ENCODE assay signal across 15 cellular contexts in genomic region chr18:38747153-38747552, GRCh38.
"Had no signal": no experiment of that assay in that cellular context is flagged by ENCODE, and none has a peak within 500 bp of the region (broad histone marks: within the 10 kb centered on the region; RNA-seq: fewer than 3 reads in every experiment).

No MANE protein-coding gene starts in this region.

- H3K36me3 ChIP-seq: cardiac muscle cell, esophagus squamous epithelium, stomach had no signal

- H3K27ac ChIP-seq: cardiac muscle cell, esophagus squamous epithelium, stomach had no signal

- DNase-seq: activated B cell treated with CpG ODN at 0.5 μM for 24 hours; activated CD4-positive, alpha-beta T cell treated with anti-CD3 and anti-CD28 coated beads, Interleukin-2, amount 10 ng/mL, durations not matched to agents 24 days and 14 days; activated naive CD4-positive, alpha-beta T cell treated with anti-CD3 and anti-CD28 coated beads for 36 hours; esophagus squamous epithelium; foreskin fibroblast; immature natural killer cell; left cardiac atrium; naive thymus-derived CD4-positive, alpha-beta T cell; posterior cingulate gyrus; stimulated activated CD4-positive, alpha-beta T cell treated with anti-CD3 and anti-CD28 coated beads, Interleukin-15, amount 100 ng/mL, for 24 hours; stomach had no signal

- H3K9me3 ChIP-seq: esophagus squamous epithelium had no signal

- H3K4me3 ChIP-seq: cardiac muscle cell, esophagus squamous epithelium, lung, stomach had no signal

- H3K27me3 ChIP-seq: cardiac muscle cell, esophagus squamous epithelium had no signal

- ATAC-seq: activated T-helper 17 cell treated with anti-CD3 and anti-CD28 coated beads, Interleukin-2, amount 50 U/mL, for 72 hours; left cardiac atrium; naive thymus-derived CD4-positive, alpha-beta T cell had no signal

- FAIRE-seq: astrocyte had no signal
